Comparison of ENCODE assay signal across 12 cellular contexts in genomic region chr16:31523768-31524167, GRCh38. TPM values are rescaled to one million over a fixed set of nuclear protein-coding genes. Genes with fewer than 3 reads are reported as not detected.
"Had no signal": no experiment of that assay in that cellular context is flagged by ENCODE, and none has a peak within 500 bp of the region (broad histone marks: within the 10 kb centered on the region; RNA-seq: fewer than 3 reads in every experiment).

No MANE protein-coding gene starts in this region.

RNA-seq across cellular contexts. Expression of gene AHSP, which starts 3.9 kb away (rescaled TPM):
- total RNA-seq: suprapubic skin, thoracic aorta, thyroid gland, tibial nerve, transverse colon, upper lobe of left lung, upper lobe of right lung, ureter, vagina had no signal
- polyA plus RNA-seq: stomach, urinary bladder had no signal

RNA-seq across cellular contexts. Expression of gene SLC5A2, which starts 40.8 kb away (rescaled TPM):
- total RNA-seq: stomach, subcutaneous adipose tissue, tibial nerve, transverse colon, ureter, vagina had no signal
